8 cellular contexts compared by ENCODE assay signal in the genomic region with DNA sequence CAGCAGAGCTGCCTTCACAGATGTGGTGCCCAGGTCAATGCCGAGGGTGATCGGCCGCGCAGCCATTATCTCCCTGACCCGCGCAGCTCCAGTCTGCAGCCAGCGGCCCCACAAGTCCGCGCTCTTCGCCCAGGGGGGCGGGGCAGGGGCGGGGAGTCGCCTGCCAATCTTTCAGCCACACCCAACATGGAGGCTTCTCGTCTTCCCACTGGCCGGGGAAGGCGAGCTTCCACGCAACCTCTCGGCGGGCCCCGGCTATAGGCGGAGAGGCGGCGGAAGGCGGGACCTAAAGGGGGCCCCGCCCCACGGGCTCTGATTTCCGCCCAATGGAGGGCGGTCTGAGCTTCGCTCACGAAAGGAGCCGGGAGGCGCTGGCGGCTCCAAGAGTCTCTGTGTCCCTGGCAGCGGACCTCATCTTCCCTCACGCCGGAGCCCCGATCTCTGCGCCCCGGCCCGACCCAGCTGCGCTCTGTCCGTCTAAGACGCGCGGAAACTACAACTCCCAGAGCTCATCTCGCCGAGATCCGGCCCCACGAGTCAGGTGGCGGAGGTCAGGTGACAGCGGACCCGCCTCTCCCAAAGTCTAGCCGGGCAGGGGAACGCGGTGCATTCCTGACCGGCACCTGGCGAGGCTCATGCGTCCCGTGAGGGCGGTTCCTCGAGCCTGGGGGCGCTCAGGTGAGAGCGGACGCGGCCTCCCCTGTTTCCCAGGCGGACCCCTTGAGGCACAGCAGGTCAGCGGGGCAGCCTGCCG. TPM values are rescaled to one million over a fixed set of nuclear protein-coding genes. Genes with fewer than 3 reads are reported as not detected.
DNase-seq lines count a peak whose midpoint lies in the region; ATAC-seq and TF ChIP-seq lines count a peak whose summit lies in the region.

A gene (plus strand): TSS at position 607 of the 754 bp plus-strand sequence. CDS start 3,447 bp downstream, outside the sequence.
A gene with protein sequence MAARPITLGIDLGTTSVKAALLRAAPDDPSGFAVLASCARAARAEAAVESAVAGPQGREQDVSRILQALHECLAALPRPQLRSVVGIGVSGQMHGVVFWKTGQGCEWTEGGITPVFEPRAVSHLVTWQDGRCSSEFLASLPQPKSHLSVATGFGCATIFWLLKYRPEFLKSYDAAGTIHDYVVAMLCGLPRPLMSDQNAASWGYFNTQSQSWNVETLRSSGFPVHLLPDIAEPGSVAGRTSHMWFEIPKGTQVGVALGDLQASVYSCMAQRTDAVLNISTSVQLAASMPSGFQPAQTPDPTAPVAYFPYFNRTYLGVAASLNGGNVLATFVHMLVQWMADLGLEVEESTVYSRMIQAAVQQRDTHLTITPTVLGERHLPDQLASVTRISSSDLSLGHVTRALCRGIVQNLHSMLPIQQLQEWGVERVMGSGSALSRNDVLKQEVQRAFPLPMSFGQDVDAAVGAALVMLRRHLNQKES (minus strand): TSS at position 97 of the 754 bp plus-strand sequence. CDS start 31 bp downstream, at position 66.

- no peaks in the 10 kb centered on the region for H3K9me2 ChIP-seq in SU-DHL-6 (replicated peaks; ENCODE audit: insufficient read depth, low read length)

- no peaks in the 10 kb centered on the region for H3K27me3 ChIP-seq in SU-DHL-6 (ENCODE audit: low read length)
- H3K27me3 ChIP-seq in ovary: no peaks in the 10 kb centered on the region
- H3K27me3 ChIP-seq in thyroid gland: no peaks in the 10 kb centered on the region

- ATAC-seq in HG02678 (IDR thresholded peaks at IDR 0.05; ENCODE audit: unreplicated experiment): peak; percentile 93
- ATAC-seq in activated naive CD8-positive, alpha-beta T cell treated with anti-CD3 and anti-CD28 coated beads, Interleukin-2, amount 10 ng/mL, durations not matched to agents 7 days and 5 days (ENCODE audit: low read depth): peak; percentile 98

- WGBS in ovary, 3 donors: 0 to 1% (median 0%) methylated on average over 20 to 68 of the region's 68 CpGs
- 1% methylated on average over 23 of the region's 68 CpGs; no CpG with 5 or more reads in 1 of the 2 donors for WGBS in thyroid gland, 2 donors

- TF ChIP-seq EP300 in ovary (IDR thresholded peaks at IDR 0.05): no peak

- peaks cover 14% of the 10 kb centered on the region; the same call in 1 of the 2 replicates for H3K79me2 ChIP-seq in SU-DHL-6 (ENCODE audit: insufficient read depth, low read length)

- TF ChIP-seq POLR2A in GM10847 (IDR thresholded peaks at IDR 0.05; ENCODE audit: extremely low read depth, insufficient read length): peak; percentile 78
- peak; percentile 47 for TF ChIP-seq POLR2A in ovary (IDR thresholded peaks at IDR 0.05)
- peak in 1 of 2 donors; percentile 75 for TF ChIP-seq POLR2A in thyroid gland (IDR thresholded peaks at IDR 0.05)

- H3K9me3 ChIP-seq in SU-DHL-6 (ENCODE audit: insufficient read depth, low read length) (no peaks in the 10 kb centered on the region), ovary (no peaks in the 10 kb centered on the region), thyroid gland (no peaks in the 10 kb centered on the region)

- no peak for TF ChIP-seq CTCF in SU-DHL-6 (IDR thresholded peaks at IDR 0.05; ENCODE audit: insufficient read depth, low read length, poor library complexity, severe bottlenecking)
- TF ChIP-seq CTCF in ovary (IDR thresholded peaks at IDR 0.05): no peak
- TF ChIP-seq CTCF in thyroid gland (IDR thresholded peaks at IDR 0.05): no peak

- H3K9ac ChIP-seq in SU-DHL-6 (ENCODE audit: low read length): peak within 1 kb of the TSS; percentile 81

- peak within 1 kb of the TSS; percentile 100 for H3K27ac Mint-ChIP-seq in activated naive CD8-positive, alpha-beta T cell treated with anti-CD3 and anti-CD28 coated beads, Interleukin-2, amount 10 ng/mL, durations not matched to agents 7 days and 5 days

- intact Hi-C loops in head of caudate nucleus (cut with DNase I) (no loop called here), ovary (cut with DNase I) (no loop called here), thyroid gland (cut with DNase I) (no loop called here)

- peak within 1 kb of the TSS; percentile 86 for H2AFZ ChIP-seq in SU-DHL-6 (ENCODE audit: low read depth, low read length, severe bottlenecking)

- H3K4me1 Mint-ChIP-seq in activated naive CD8-positive, alpha-beta T cell treated with anti-CD3 and anti-CD28 coated beads, Interleukin-2, amount 10 ng/mL, durations not matched to agents 7 days and 5 days: peaks cover 35% of the 10 kb centered on the region

- H4K20me1 ChIP-seq in SU-DHL-6 (ENCODE audit: low read depth, low read length): no peaks in the 10 kb centered on the region

- no peaks in the 10 kb centered on the region for H3K9me3 Mint-ChIP-seq in activated naive CD8-positive, alpha-beta T cell treated with anti-CD3 and anti-CD28 coated beads, Interleukin-2, amount 10 ng/mL, durations not matched to agents 7 days and 5 days

- H3K36me3 ChIP-seq in SU-DHL-6 (ENCODE audit: low read length): no peaks in the 10 kb centered on the region
- no peaks in the 10 kb centered on the region for H3K36me3 ChIP-seq in ovary
- H3K36me3 ChIP-seq in thyroid gland: no peaks in the 10 kb centered on the region

- DNase-seq in NCI-H128 (lab: John Stamatoyannopoulos, UW; ENCODE audit: unreplicated experiment) (peak; percentile 78), head of caudate nucleus (peak; percentile 95 to 100 (median 98)), ovary (peak; percentile 96 to 97 (median 96)), thyroid gland (peak; percentile 97)
- DNase-seq in activated naive CD8-positive, alpha-beta T cell treated with anti-CD3 and anti-CD28 coated beads, Interleukin-2, amount 10 ng/mL, durations not matched to agents 7 days and 5 days: peak; percentile 94

- H3K27ac ChIP-seq in SU-DHL-6 (ENCODE audit: low read depth, low read length) (peak within 1 kb of the TSS; percentile 85), ovary (peak within 1 kb of the TSS; percentile 92 to 99), thyroid gland (peak within 1 kb of the TSS; percentile 93 to 99 (median 98))

- peak within 1 kb of the TSS; percentile 99 for H3K4me3 Mint-ChIP-seq in activated naive CD8-positive, alpha-beta T cell treated with anti-CD3 and anti-CD28 coated beads, Interleukin-2, amount 10 ng/mL, durations not matched to agents 7 days and 5 days

- peak within 1 kb of the TSS; percentile 86 for H3K4me3 ChIP-seq in SU-DHL-6 (ENCODE audit: insufficient read depth, low read length, poor library complexity, severe bottlenecking)
- H3K4me3 ChIP-seq in ovary: peak within 1 kb of the TSS; percentile 85
- peak within 1 kb of the TSS; percentile 60 to 99 (median 95) for H3K4me3 ChIP-seq in thyroid gland (replicated peaks in 1 of 3)

- peak within 1 kb of the TSS; percentile 70 for H3K4me2 ChIP-seq in SU-DHL-6 (ENCODE audit: low read depth, low read length, poor library complexity, severe bottlenecking)

- peaks cover 4% of the 10 kb centered on the region for H3K36me3 Mint-ChIP-seq in activated naive CD8-positive, alpha-beta T cell treated with anti-CD3 and anti-CD28 coated beads, Interleukin-2, amount 10 ng/mL, durations not matched to agents 7 days and 5 days

- POLR2A ChIA-PET in activated naive CD8-positive, alpha-beta T cell treated with anti-CD3 and anti-CD28 coated beads, Interleukin-2, amount 10 ng/mL, durations not matched to agents 7 days and 5 days (lab: Charles Lee): interaction anchor here (0.7 to 1.6 kb wide), 8 partner anchors 9 to 209 kb away, joined by 3 to 8 read pairs (median 5); a partner anchor contains a TSS

- H3F3A ChIP-seq in SU-DHL-6 (ENCODE audit: insufficient read depth): 0 out of 2 replicates have a peak, but pooled peaks cover 4% of the 10 kb centered on the region

- no peaks in the 10 kb centered on the region for H3K27me3 Mint-ChIP-seq in activated naive CD8-positive, alpha-beta T cell treated with anti-CD3 and anti-CD28 coated beads, Interleukin-2, amount 10 ng/mL, durations not matched to agents 7 days and 5 days

- H3K4me1 ChIP-seq in ovary (ENCODE audit: insufficient read depth) (peaks cover 20% of the 10 kb centered on the region), thyroid gland (peaks cover 7 to 8% of the 10 kb centered on the region in 2 donors)

RNA-seq across cellular contexts. Expression of the first gene that starts in this region (rescaled TPM):
- total RNA-seq in activated naive CD8-positive, alpha-beta T cell treated with anti-CD3 and anti-CD28 coated beads, Interleukin-2, amount 10 ng/mL, durations not matched to agents 7 days and 5 days: 10 to 100 TPM in 1 of 2 experiments, 1 to 10 TPM in 1; 8.5 to 10.0 TPM
- 10 to 100 TPM; 10.5 to 21.4 (median 14.5) TPM for total RNA-seq in ovary
- 10 to 100 TPM; 10.1 to 23.3 TPM for polyA plus RNA-seq in ovary
- 10 to 100 TPM; 21.4 to 36.6 (median 28.6) TPM for total RNA-seq in thyroid gland

RNA-seq across cellular contexts. Expression of the second gene that starts in this region (rescaled TPM):
- total RNA-seq in activated naive CD8-positive, alpha-beta T cell treated with anti-CD3 and anti-CD28 coated beads, Interleukin-2, amount 10 ng/mL, durations not matched to agents 7 days and 5 days: 10 to 100 TPM; 11.8 to 12.2 TPM
- total RNA-seq in ovary: 10 to 100 TPM in 6 of 7 donors, 1 to 10 TPM in 1; 7.9 to 16.6 (median 14.0) TPM
- 1 to 10 TPM; 6.6 to 9.1 TPM for polyA plus RNA-seq in ovary
- total RNA-seq in thyroid gland: 10 to 100 TPM; 16.1 to 18.4 (median 17.6) TPM

Comparison
In these comparisons a context has a peak if more than half of its experiments do, and no peak if none do; other contexts are left out.
1. Peak in every context shown above with its lines: DNase-seq, ATAC-seq, H3K4me3 ChIP-seq and H3K27ac ChIP-seq.